Comparison of ENCODE assay signal across 8 cellular contexts in genomic region chr22:45096256-45096907, GRCh38.
DNase-seq lines count a peak whose midpoint lies in the region; ATAC-seq and TF ChIP-seq lines count a peak whose summit lies in the region.

No MANE protein-coding gene starts in this region.

- H3K4me3 ChIP-seq in SK-N-MC, result no peak overlapping the region
- H3K4me3 ChIP-seq in smooth muscle cell, result no peak overlapping the region

- H3K9me3 ChIP-seq in SK-N-MC (ENCODE audit: low read depth, low read length), result no peaks in the 10 kb centered on the region
- H3K9me3 ChIP-seq in smooth muscle cell (replicated peaks; ENCODE audit: low read depth), result no peaks in the 10 kb centered on the region

- H3K9ac ChIP-seq in SK-N-MC (ENCODE audit: insufficient read length), result no peak overlapping the region
- H3K9ac ChIP-seq in smooth muscle cell (ENCODE audit: low read depth), result no peak overlapping the region

- no peaks in the 10 kb centered on the region for H3K27me3 ChIP-seq in smooth muscle cell (ENCODE audit: low read depth)

- in situ Hi-C loops in G401 (cut with HindIII; ENCODE audit: low sequenced_read_pairs), result no loop called here

- peak; percentile 78 for TF ChIP-seq CTCF in smooth muscle cell (IDR thresholded peaks at IDR 0.05; ENCODE audit: borderline replicate concordance, insufficient read depth, poor library complexity, severe bottlenecking)

- H3K79me2 ChIP-seq in smooth muscle cell (ENCODE audit: low read depth), result no peaks in the 10 kb centered on the region

- H2AFZ ChIP-seq in smooth muscle cell (ENCODE audit: low read depth), result no peak overlapping the region

- no peaks in the 10 kb centered on the region for H3K4me1 ChIP-seq in smooth muscle cell (ENCODE audit: low read depth)

- H3F3A ChIP-seq in smooth muscle cell (ENCODE audit: low read depth), result no peaks in the 10 kb centered on the region

- H3K4me2 ChIP-seq in smooth muscle cell, result no peak overlapping the region

- H3K36me3 ChIP-seq in SK-N-MC (ENCODE audit: insufficient read depth, low read length) (no peaks in the 10 kb centered on the region), smooth muscle cell (ENCODE audit: low read depth) (no peaks in the 10 kb centered on the region)

- DNase-seq in G401 (ENCODE audit: low spot score) (peak; percentile 56), LoVo (ENCODE audit: low spot score) (peak; percentile 67), SK-N-MC (ENCODE audit: low read depth, low spot score) (peak; percentile 10), anterior cingulate cortex (lab: John Stamatoyannopoulos, UW) (peak in 51 of 58 donors; percentile 5 to 81 (median 36)), hippocampal formation (lab: John Stamatoyannopoulos, UW) (peak; percentile 44 to 48), smooth muscle cell (lab: John Stamatoyannopoulos, UW; ENCODE audit: unreplicated experiment) (peak; percentile 17), cerebellar nuclear complex (lab: John Stamatoyannopoulos, UW) (no peak)

- no peak overlapping the region for H3K27ac ChIP-seq in SK-N-MC
- no peak overlapping the region for H3K27ac ChIP-seq in smooth muscle cell (ENCODE audit: low read depth)

- no peak for ATAC-seq in HG03521 (IDR thresholded peaks at IDR 0.05; ENCODE audit: unreplicated experiment)

- 32% methylated on average over 7 of the region's 7 CpGs for WGBS in smooth muscle cell (ENCODE audit: low lambda C conversion rate)

- no peaks in the 10 kb centered on the region for H4K20me1 ChIP-seq in smooth muscle cell (ENCODE audit: low read depth)

Comparison
In these comparisons a context has a peak if more than half of its experiments do, and no peak if none do; other contexts are left out.
1. DNase-seq: peak in G401 (single experiment), LoVo (single experiment), SK-N-MC (single experiment), anterior cingulate cortex (51 of 58), hippocampal formation (2 of 2) and smooth muscle cell (single experiment); none in cerebellar nuclear complex (0 of 2).